Comparison of ENCODE assay signal across 29 cellular contexts in the genomic region with DNA sequence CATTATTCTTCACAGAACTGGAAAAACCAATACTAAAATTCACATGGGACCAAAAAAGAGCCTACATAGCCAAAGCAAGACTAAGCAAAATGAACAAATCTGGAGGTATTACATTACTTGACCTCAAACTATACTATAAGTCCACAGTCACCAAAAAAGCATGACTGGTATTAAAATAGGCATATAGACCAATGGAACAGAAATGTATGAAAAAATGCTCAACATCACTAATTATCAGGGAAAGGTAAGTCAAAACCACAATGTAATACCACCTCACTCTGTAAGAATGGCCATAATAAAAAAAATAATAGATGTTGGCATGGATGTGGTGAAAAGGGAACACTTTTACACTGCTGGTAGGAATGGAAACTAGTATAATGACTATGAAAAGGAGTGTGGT.
"Had no signal": no experiment of that assay in that cellular context is flagged by ENCODE, and none has a peak within 500 bp of the region (broad histone marks: within the 10 kb centered on the region; RNA-seq: fewer than 3 reads in every experiment).

No MANE protein-coding gene starts in this region.

- H2AFZ ChIP-seq: hepatocyte had no signal

- H3K9me3 ChIP-seq: left ventricle myocardium inferior, mucosa of descending colon, pancreas, prostate gland, stomach, testis, thyroid gland, transverse colon, upper lobe of left lung had no signal

- H3K4me3 Mint-ChIP-seq: memory B cell; naive thymus-derived CD4-positive, alpha-beta T cell; natural killer cell treated with Interleukin-12 subunit alpha and Interleukin-12 subunit beta and Interleukin-15 and Interleukin-18, amount 100 ng/mL, for 72 hours; stimulated activated naive B cell treated with anti-CD40 and anti-IgM and Interleukin-4, amounts not matched to agents 10 μg/mL and 1 μg/mL and 100 μg/mL, for 72 hours had no signal

- ATAC-seq: mucosa of descending colon; naive thymus-derived CD4-positive, alpha-beta T cell; natural killer cell treated with Interleukin-12 subunit alpha and Interleukin-12 subunit beta and Interleukin-15 and Interleukin-18, amount 100 ng/mL, for 72 hours; pancreas; right cardiac atrium; sciatic nerve; stimulated activated naive B cell treated with anti-CD40 and anti-IgM and Interleukin-4, amounts not matched to agents 10 μg/mL and 1 μg/mL and 100 μg/mL, for 72 hours; stimulated activated naive CD8-positive, alpha-beta T cell treated with anti-CD3 and anti-CD28 coated beads, Interleukin-15, Interleukin-2, amounts not matched to agents 100 U/mL and 50 U/mL, for 24 hours had no signal

- H3K27me3 ChIP-seq: hepatocyte, pancreas, stomach, testis, thyroid gland, transverse colon, upper lobe of left lung had no signal

- H3K4me3 ChIP-seq: hepatocyte, left ventricle myocardium inferior, lung, mucosa of descending colon, pancreas, prostate gland, skin epidermis, stomach, testis, thyroid gland, transverse colon, upper lobe of left lung had no signal

- DNase-seq: islet precursor cell; left ventricle myocardium inferior; midbrain; mucosa of descending colon; naive thymus-derived CD4-positive, alpha-beta T cell; nucleus accumbens; pancreas; posterior cingulate gyrus; retina; right cardiac atrium; stimulated activated CD4-positive, alpha-beta T cell treated with anti-CD3 and anti-CD28 coated beads, Interleukin-12 subunit alpha, Interleukin-12 subunit beta, amount 100 ng/mL, for 4 hours; stimulated activated CD4-positive, alpha-beta T cell treated with anti-CD3 and anti-CD28 coated beads, Interleukin-15, amount 100 ng/mL, for 24 hours; stimulated activated CD4-positive, alpha-beta T cell treated with anti-CD3 and anti-CD28 coated beads, Interleukin-2, amount 100 ng/mL, for 24 hours; stimulated activated CD4-positive, alpha-beta T cell treated with anti-CD3 and anti-CD28 coated beads, Interleukin-4, amount 100 ng/mL, for 1 hour; stimulated activated naive B cell treated with anti-CD40 and anti-IgM and Interleukin-4, amounts not matched to agents 10 μg/mL and 1 μg/mL and 100 μg/mL, for 72 hours; stimulated activated naive CD8-positive, alpha-beta T cell treated with anti-CD3 and anti-CD28 coated beads, Interleukin-15, Interleukin-2, amounts not matched to agents 100 U/mL and 50 U/mL, for 24 hours; stomach; testis; thyroid gland; transverse colon; upper lobe of left lung had no signal

- H3K27me3 Mint-ChIP-seq: memory B cell; naive thymus-derived CD4-positive, alpha-beta T cell; natural killer cell treated with Interleukin-12 subunit alpha and Interleukin-12 subunit beta and Interleukin-15 and Interleukin-18, amount 100 ng/mL, for 72 hours; stimulated activated naive B cell treated with anti-CD40 and anti-IgM and Interleukin-4, amounts not matched to agents 10 μg/mL and 1 μg/mL and 100 μg/mL, for 72 hours had no signal

- H3K27ac Mint-ChIP-seq: memory B cell; naive thymus-derived CD4-positive, alpha-beta T cell; natural killer cell treated with Interleukin-12 subunit alpha and Interleukin-12 subunit beta and Interleukin-15 and Interleukin-18, amount 100 ng/mL, for 72 hours; stimulated activated naive B cell treated with anti-CD40 and anti-IgM and Interleukin-4, amounts not matched to agents 10 μg/mL and 1 μg/mL and 100 μg/mL, for 72 hours had no signal

- H3K36me3 Mint-ChIP-seq: memory B cell; natural killer cell treated with Interleukin-12 subunit alpha and Interleukin-12 subunit beta and Interleukin-15 and Interleukin-18, amount 100 ng/mL, for 72 hours; stimulated activated naive B cell treated with anti-CD40 and anti-IgM and Interleukin-4, amounts not matched to agents 10 μg/mL and 1 μg/mL and 100 μg/mL, for 72 hours had no signal

- H3K4me2 ChIP-seq: hepatocyte had no signal

- H3K4me1 Mint-ChIP-seq: memory B cell; naive thymus-derived CD4-positive, alpha-beta T cell; stimulated activated naive B cell treated with anti-CD40 and anti-IgM and Interleukin-4, amounts not matched to agents 10 μg/mL and 1 μg/mL and 100 μg/mL, for 72 hours had no signal

- H3K27ac ChIP-seq: hepatocyte, left ventricle myocardium inferior, pancreas, prostate gland, skin epidermis, stomach, testis, thyroid gland, transverse colon, upper lobe of left lung had no signal

- H3K4me1 ChIP-seq: prostate gland, testis, thyroid gland, transverse colon, upper lobe of left lung had no signal

- FAIRE-seq: pancreas, urothelium cell line had no signal

- H3K36me3 ChIP-seq: left ventricle myocardium inferior, pancreas, prostate gland, stomach, thyroid gland, transverse colon, upper lobe of left lung had no signal
